ENCODE assay signal across 7 cellular contexts in the genomic region with DNA sequence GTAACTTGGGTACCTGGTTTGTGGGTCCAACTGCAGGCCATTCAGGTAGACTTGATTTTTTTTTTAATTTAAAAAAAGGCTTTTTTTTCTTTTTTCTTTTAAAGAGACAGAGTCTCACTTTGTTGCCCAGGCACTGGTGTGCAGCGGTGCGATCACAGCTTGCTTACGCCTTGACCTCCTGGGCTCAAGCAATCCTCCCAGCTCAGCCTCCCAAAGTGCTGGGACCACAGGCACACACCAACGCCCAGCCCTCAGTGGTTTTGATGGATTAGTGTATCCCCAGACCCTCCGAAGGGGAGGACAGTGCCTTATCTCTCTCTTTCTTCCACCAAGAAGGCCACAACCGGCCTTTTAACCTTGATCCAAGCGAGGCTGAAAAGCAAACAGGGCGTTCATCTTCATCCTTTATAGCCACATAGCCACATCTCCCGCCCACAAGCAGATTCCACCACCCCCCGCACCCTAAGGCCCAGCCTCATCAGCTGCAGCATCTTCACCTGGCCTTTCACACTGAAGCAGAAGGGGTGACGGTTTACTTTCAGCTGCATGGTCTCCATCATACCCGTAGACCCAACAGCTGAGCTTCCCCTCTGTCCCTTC.
"Had no signal": no experiment of that assay in that cellular context is flagged by ENCODE, and none has a peak within 500 bp of the region (broad histone marks: within the 10 kb centered on the region; RNA-seq: fewer than 3 reads in every experiment).

No MANE protein-coding gene starts in this region.

- H3K4me2 ChIP-seq: GM23338 had no signal

- H2AFZ ChIP-seq: GM23338 had no signal

- ATAC-seq: GM23338 had no signal

- FAIRE-seq: H1, H54, HTR-8/SVneo had no signal

- H3K4me3 ChIP-seq: GM23338 had no signal

- DNase-seq: H9, HCEC 1CT, KG1 had no signal
